ENCODE assay signal across 11 cellular contexts in the genomic region with DNA sequence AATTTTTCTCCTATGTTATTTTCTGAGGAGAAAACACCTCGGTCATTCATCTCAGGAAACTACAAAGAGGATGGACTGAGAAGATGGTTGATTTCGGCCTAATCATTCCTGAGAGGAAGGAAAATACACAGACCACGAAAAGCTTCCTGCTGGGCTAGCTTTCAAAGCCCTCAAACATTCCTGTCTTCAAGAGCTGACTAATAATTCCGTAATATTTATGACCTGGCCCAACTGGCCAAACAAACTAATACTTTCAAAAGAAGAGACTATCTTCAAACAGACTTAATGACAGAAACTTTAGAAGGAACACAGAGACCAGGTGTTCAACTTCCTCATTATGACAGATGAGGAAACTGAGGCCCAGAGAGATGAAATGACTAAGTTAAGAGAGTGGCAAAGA.
A peak's percentile ranks its signal among the peaks of the same experiment; 100 is the strongest.
DNase-seq lines count a peak whose midpoint lies in the region; TF ChIP-seq lines count a peak whose summit lies in the region.
"Had no signal": no experiment of that assay in that cellular context is flagged by ENCODE, and none has a peak within 500 bp of the region (broad histone marks: within the 10 kb centered on the region; RNA-seq: fewer than 3 reads in every experiment).

No MANE protein-coding gene starts in this region.

- no peak overlapping the region for H2AFZ ChIP-seq in PC-9

- in situ Hi-C loops in G401 (cut with HindIII; ENCODE audit: low sequenced_read_pairs), result no loop called here

- H3K27ac ChIP-seq in PC-9 (peak overlapping the region; percentile 65), epithelial cell of prostate (peak overlapping the region; percentile 44)

- no peaks in the 10 kb centered on the region for H3K9me2 ChIP-seq in PC-9 (ENCODE audit: insufficient read depth)

- CTCF ChIA-PET in PC-9 (lab: Charles Lee), result no interaction called here

- no TSS peak for BruUV-seq in PC-9 (replicated peaks; lab: Mats Ljungman, UMichigan)

- peak; percentile 86 for DNase-seq in ELR (ENCODE audit: low read depth)
- DNase-seq in PC-9, result peak in 1 of 2 experiments; percentile 76
- DNase-seq in epithelial cell of prostate (ENCODE audit: low read depth, low spot score), result no peak
- DNase-seq in non-pigmented ciliary epithelial cell (ENCODE audit: low read depth), result peak; percentile 44
- DNase-seq in G401 (ENCODE audit: low spot score), result no peak
- DNase-seq in chondrocyte (ENCODE audit: low spot score), result no peak
- DNase-seq in NAMALWA (ENCODE audit: low spot score), result no peak
- DNase-seq in NCI-H1105 (lab: John Stamatoyannopoulos, UW), result no peak
- DNase-seq: activated effector memory CD4-positive, alpha-beta T cell treated with anti-CD3 and anti-CD28 coated beads, Interleukin-2, amount 50 U/mL, for 16 hours; stimulated activated CD4-positive, alpha-beta T cell treated with anti-CD3 and anti-CD28 coated beads, Interleukin-1b, Interleukin-23, amount 100 ng/mL, for 48 hours had no signal

- POLR2A ChIA-PET in PC-9 (lab: Charles Lee; ENCODE audit: unreplicated experiment), result interaction anchor here (0.7 to 1.2 kb wide), 2 partner anchors 9 to 14 kb away, joined by 5 to 7 read pairs; no protein-coding TSS in a partner anchor

- H3K4me2 ChIP-seq in PC-9, result peak overlapping the region; percentile 40

- H4K20me1 ChIP-seq in PC-9 (ENCODE audit: insufficient read depth), result peaks cover 24% of the 10 kb centered on the region

- peaks cover 1% of the 10 kb centered on the region for H3K36me3 Mint-ChIP-seq in chondrocyte (ENCODE audit: low read depth)

- peaks cover 59% of the 10 kb centered on the region; the same call in 1 of the 2 replicates for H3F3A ChIP-seq in PC-9 (ENCODE audit: insufficient read depth, low read depth)

- intact Hi-C loops in PC-9 (cut with micrococcal nuclease; ENCODE audit: unreplicated experiment), result no loop called here

- no peaks in the 10 kb centered on the region for H3K27me3 Mint-ChIP-seq in chondrocyte (ENCODE audit: low read depth)

- no peaks in the 10 kb centered on the region for H3K9me3 ChIP-seq in PC-9 (ENCODE audit: insufficient read depth, low read depth)
- H3K9me3 ChIP-seq: HAP-1 had no signal

- no peak overlapping the region for H3K4me3 Mint-ChIP-seq in chondrocyte (ENCODE audit: unreplicated experiment)

- TF ChIP-seq CTCF in PC-9 (conservative IDR thresholded peaks at IDR 0.05) (no peak), chondrocyte (IDR thresholded peaks at IDR 0.05) (no peak)

- H3K27me3 ChIP-seq in PC-9 (ENCODE audit: insufficient read depth, low read depth), result no peaks in the 10 kb centered on the region

- no peak overlapping the region for H3K27ac Mint-ChIP-seq in chondrocyte (ENCODE audit: unreplicated experiment)

- H3K4me1 ChIP-seq in PC-9 (replicated peaks; ENCODE audit: insufficient read depth), result peaks cover 29% of the 10 kb centered on the region
- H3K4me1 ChIP-seq: HAP-1 had no signal

- peaks cover 12% of the 10 kb centered on the region for H3K4me1 Mint-ChIP-seq in chondrocyte (ENCODE audit: low read depth)

- H3K4me3 ChIP-seq in PC-9, result no peak overlapping the region
- H3K4me3 ChIP-seq: HAP-1 had no signal

- peaks cover 98% of the 10 kb centered on the region for H3K79me2 ChIP-seq in PC-9 (ENCODE audit: low read depth)

- H3K36me3 ChIP-seq in PC-9 (ENCODE audit: low read depth), result peaks cover 46% of the 10 kb centered on the region
- H3K36me3 ChIP-seq: HAP-1 had no signal

- H3K9me3 Mint-ChIP-seq in chondrocyte (ENCODE audit: low read depth), result no peaks in the 10 kb centered on the region

Comparison
In these comparisons a context has a peak if more than half of its experiments do, and no peak if none do; other contexts are left out.
1. DNase-seq: peak in ELR (single experiment) and non-pigmented ciliary epithelial cell (single experiment); none in epithelial cell of prostate (single experiment), G401 (single experiment), chondrocyte (single experiment), NAMALWA (single experiment) and NCI-H1105 (single experiment).